In the genomic region with DNA sequence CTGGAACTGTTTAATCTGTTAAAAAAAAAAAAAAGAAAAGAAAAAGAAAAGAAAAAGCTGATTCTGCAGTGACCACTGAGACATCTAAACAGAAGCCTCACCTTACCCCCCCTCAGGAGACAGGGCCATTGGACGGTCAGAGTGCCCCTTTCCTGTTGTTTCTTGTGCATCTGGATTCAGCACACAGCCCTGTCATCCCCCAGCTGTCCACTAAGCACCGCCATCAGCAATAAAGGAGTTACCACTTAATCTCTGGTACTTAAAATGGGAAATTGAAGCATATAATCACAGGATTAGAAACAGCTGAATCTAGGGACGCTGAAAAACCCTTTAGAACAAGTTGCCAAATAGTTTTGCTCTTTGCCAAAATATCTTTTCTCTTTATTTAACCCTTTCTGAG, we compare ENCODE assay signal across 1 cellular context.
TF ChIP-seq lines count a peak whose summit lies in the region.

No MANE protein-coding gene starts in this region.

TF ChIP-seq in IMR-90, 13 proteins besides CTCF, POLR2A, EP300 and RAD21 (continued from another document):
- TF ChIP-seq, protein P1, sequence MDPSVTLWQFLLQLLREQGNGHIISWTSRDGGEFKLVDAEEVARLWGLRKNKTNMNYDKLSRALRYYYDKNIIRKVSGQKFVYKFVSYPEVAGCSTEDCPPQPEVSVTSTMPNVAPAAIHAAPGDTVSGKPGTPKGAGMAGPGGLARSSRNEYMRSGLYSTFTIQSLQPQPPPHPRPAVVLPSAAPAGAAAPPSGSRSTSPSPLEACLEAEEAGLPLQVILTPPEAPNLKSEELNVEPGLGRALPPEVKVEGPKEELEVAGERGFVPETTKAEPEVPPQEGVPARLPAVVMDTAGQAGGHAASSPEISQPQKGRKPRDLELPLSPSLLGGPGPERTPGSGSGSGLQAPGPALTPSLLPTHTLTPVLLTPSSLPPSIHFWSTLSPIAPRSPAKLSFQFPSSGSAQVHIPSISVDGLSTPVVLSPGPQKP (IDR thresholded peaks at IDR 0.05; ENCODE audit: borderline replicate concordance, low read depth, low read length), result no peak
- TF ChIP-seq MAZ (IDR thresholded peaks at IDR 0.05; ENCODE audit: borderline replicate concordance, low read depth, low read length) (no peak), CEBPB (IDR thresholded peaks at IDR 0.05; ENCODE audit: low read depth, low read length) (no peak)
